8 cellular contexts compared by ENCODE assay signal in the genomic region with DNA sequence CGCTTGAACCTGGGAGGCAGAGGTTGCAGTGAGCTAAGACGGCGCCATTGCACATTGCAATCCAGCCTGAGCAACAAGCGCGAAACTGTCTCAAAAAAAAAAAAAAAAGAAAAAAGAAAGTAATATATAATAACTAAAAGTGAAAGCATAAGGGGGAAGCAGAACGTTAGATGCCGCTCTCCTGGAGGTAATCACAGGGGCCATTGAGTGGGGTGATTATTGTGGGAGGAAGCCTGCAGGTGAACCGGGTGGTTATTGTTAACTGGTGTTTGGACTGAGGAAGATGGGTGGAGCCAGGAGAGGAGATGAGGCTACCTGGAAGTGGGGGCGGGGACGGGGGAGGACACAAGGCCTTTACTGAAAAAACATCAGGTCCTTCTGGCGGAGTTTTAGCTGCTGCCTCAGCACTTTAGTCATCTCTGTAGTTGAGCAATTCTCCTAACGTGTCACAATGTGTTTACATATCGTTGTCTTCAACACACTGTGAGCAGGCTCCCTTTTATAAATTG.
A peak's percentile ranks its signal among the peaks of the same experiment; 100 is the strongest.
DNase-seq lines count a peak whose midpoint lies in the region; ATAC-seq and TF ChIP-seq lines count a peak whose summit lies in the region.

No MANE protein-coding gene starts in this region.

- no peaks in the 10 kb centered on the region for H3K9me3 Mint-ChIP-seq in dendritic cell treated with granulocyte-macrophage colony-stimulating factor and Interleukin-4, amounts not matched to agents 40 ng/mL and 50 ng/mL, for 4 days

- intact Hi-C loops in dendritic cell treated with granulocyte-macrophage colony-stimulating factor and Interleukin-4, amounts not matched to agents 40 ng/mL and 50 ng/mL, for 4 days (cut with micrococcal nuclease) = no loop called here

- no peaks in the 10 kb centered on the region for H3K36me3 Mint-ChIP-seq in dendritic cell treated with granulocyte-macrophage colony-stimulating factor and Interleukin-4, amounts not matched to agents 40 ng/mL and 50 ng/mL, for 4 days (ENCODE audit: low read depth)

- DNase-seq in T-helper 2 cell (peak in 4 of 5 experiments; percentile 5 to 94 (median 26)), NCI-H82 (lab: John Stamatoyannopoulos, UW) (no peak), coronary artery (ENCODE audit: low spot score) (no peak), NCI-H187 (lab: John Stamatoyannopoulos, UW) (no peak)
- DNase-seq in stimulated activated CD4-positive, alpha-beta T cell treated with anti-CD3 and anti-CD28 coated beads, Interleukin-15, amount 100 ng/mL, for 24 hours = peak; percentile 75

- peak; percentile 48 for ATAC-seq in GM19035 (IDR thresholded peaks at IDR 0.05; ENCODE audit: unreplicated experiment)
- peak; percentile 58 for ATAC-seq in HG03159 (IDR thresholded peaks at IDR 0.05; ENCODE audit: unreplicated experiment)

- no peak for TF ChIP-seq CTCF in coronary artery (IDR thresholded peaks at IDR 0.05)

- H3K27ac Mint-ChIP-seq in dendritic cell treated with granulocyte-macrophage colony-stimulating factor and Interleukin-4, amounts not matched to agents 40 ng/mL and 50 ng/mL, for 4 days = peak overlapping the region; percentile 83

- H3K4me1 Mint-ChIP-seq in dendritic cell treated with granulocyte-macrophage colony-stimulating factor and Interleukin-4, amounts not matched to agents 40 ng/mL and 50 ng/mL, for 4 days (ENCODE audit: low read depth) = peaks cover 47% of the 10 kb centered on the region

- H3K4me3 ChIP-seq in coronary artery = no peak overlapping the region

- no peak overlapping the region for H3K27ac ChIP-seq in coronary artery

- H3K27me3 Mint-ChIP-seq in dendritic cell treated with granulocyte-macrophage colony-stimulating factor and Interleukin-4, amounts not matched to agents 40 ng/mL and 50 ng/mL, for 4 days = no peaks in the 10 kb centered on the region

- peak overlapping the region; percentile 70 for H3K4me3 Mint-ChIP-seq in dendritic cell treated with granulocyte-macrophage colony-stimulating factor and Interleukin-4, amounts not matched to agents 40 ng/mL and 50 ng/mL, for 4 days

Comparison
In these comparisons a context has a peak if more than half of its experiments do, and no peak if none do; other contexts are left out.
1. DNase-seq: peak in T-helper 2 cell (4 of 5) and stimulated activated CD4-positive, alpha-beta T cell treated with anti-CD3 and anti-CD28 coated beads, Interleukin-15, amount 100 ng/mL, for 24 hours (single experiment); none in NCI-H82 (single experiment), coronary artery (single experiment) and NCI-H187 (0 of 2).